Comparison of ENCODE assay signal across 24 cellular contexts in the genomic region with DNA sequence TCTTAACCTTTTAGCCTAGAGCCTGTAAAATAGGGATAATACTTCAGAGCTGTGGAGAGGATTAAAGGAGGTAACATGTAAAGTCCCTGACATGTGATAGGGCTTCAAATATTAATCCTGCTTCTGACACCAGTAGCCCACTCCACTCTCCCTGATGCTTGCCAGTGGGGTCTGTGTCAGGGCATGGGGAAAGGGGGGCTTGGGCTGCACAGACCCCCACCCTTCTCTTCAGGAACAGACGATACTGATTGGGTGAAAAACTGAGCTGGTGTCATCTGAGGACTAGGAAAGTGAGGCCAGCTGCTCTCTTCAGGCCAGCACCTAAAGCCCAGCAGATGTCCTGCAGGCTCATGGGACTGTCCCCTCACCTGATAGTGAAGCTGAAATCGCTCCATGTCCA. TPM values are rescaled to one million over a fixed set of nuclear protein-coding genes. Genes with fewer than 3 reads are reported as not detected.
DNase-seq lines count a peak whose midpoint lies in the region; ATAC-seq and TF ChIP-seq lines count a peak whose summit lies in the region.
"Had no signal": no experiment of that assay in that cellular context is flagged by ENCODE, and none has a peak within 500 bp of the region (broad histone marks: within the 10 kb centered on the region; RNA-seq: fewer than 3 reads in every experiment).

No MANE protein-coding gene starts in this region.

- peak overlapping the region in 2 of 3 donors; percentile 42 to 63 for H3K27ac Mint-ChIP-seq in CD4-positive, CD25-positive, alpha-beta regulatory T cell
- H3K27ac Mint-ChIP-seq in effector memory CD8-positive, alpha-beta T cell: peak overlapping the region; percentile 31 to 55
- H3K27ac Mint-ChIP-seq in progenitor cell of endocrine pancreas: no peak overlapping the region

- peak overlapping the region; percentile 29 to 90 (median 74) for H3K4me3 Mint-ChIP-seq in CD4-positive, CD25-positive, alpha-beta regulatory T cell
- H3K4me3 Mint-ChIP-seq in effector memory CD8-positive, alpha-beta T cell: no peak overlapping the region
- H3K4me3 Mint-ChIP-seq in progenitor cell of endocrine pancreas (ENCODE audit: low read depth): no peak overlapping the region

- DNase-seq in CD4-positive, CD25-positive, alpha-beta regulatory T cell: no peak
- peak; percentile 85 for DNase-seq in NCI-H82 (lab: John Stamatoyannopoulos, UW)
- no peak for DNase-seq in effector memory CD8-positive, alpha-beta T cell
- no peak for DNase-seq in NCI-H1048 (lab: John Stamatoyannopoulos, UW)
- DNase-seq in progenitor cell of endocrine pancreas (ENCODE audit: low spot score, unreplicated experiment): no peak
- no peak for DNase-seq in hypothalamus (lab: John Stamatoyannopoulos, UW)
- DNase-seq: AML-193, KG1, MM.1S, NCI-H1417, NCI-H1694, NCI-H2029 treated with DMSO at 0.1 percent for 48 hours, NCI-H2227 treated with DMSO at 0.1 percent for 48 hours, NCI-H69, PC-3 had no signal

- no peaks in the 10 kb centered on the region for H3K36me3 ChIP-seq in CD4-positive, CD25-positive, alpha-beta regulatory T cell (ENCODE audit: control insufficient read depth, insufficient read depth, low read length)

- TF ChIP-seq CTCF in 22Rv1 (IDR thresholded peaks at IDR 0.05) (no peak), progenitor cell of endocrine pancreas (IDR thresholded peaks at IDR 0.05; ENCODE audit: unreplicated experiment) (no peak)

- ATAC-seq in CD4-positive, CD25-positive, alpha-beta regulatory T cell (ENCODE audit: low read depth in 2 of 2): no peak
- ATAC-seq in effector memory CD8-positive, alpha-beta T cell (replicated peaks): no peak
- ATAC-seq: HCT116, PC-3, Right ventricle myocardium inferior had no signal

- H3K4me1 Mint-ChIP-seq in CD4-positive, CD25-positive, alpha-beta regulatory T cell: peaks cover 23 to 44% (median 37%) of the 10 kb centered on the region in 4 donors
- H3K4me1 Mint-ChIP-seq in effector memory CD8-positive, alpha-beta T cell (ENCODE audit: low read depth in 2 of 2): peaks cover 24 to 31% of the 10 kb centered on the region in 2 donors
- no peaks in the 10 kb centered on the region for H3K4me1 Mint-ChIP-seq in progenitor cell of endocrine pancreas (ENCODE audit: low read depth)

- H3K9me3 ChIP-seq in CD4-positive, CD25-positive, alpha-beta regulatory T cell (ENCODE audit: control insufficient read depth in 2 of 2, low read length in 2 of 2): no peaks in the 10 kb centered on the region
- H3K9me3 ChIP-seq: A549, SJSA1 had no signal

- no peaks in the 10 kb centered on the region for H3K9me3 Mint-ChIP-seq in CD4-positive, CD25-positive, alpha-beta regulatory T cell
- H3K9me3 Mint-ChIP-seq in effector memory CD8-positive, alpha-beta T cell: no peaks in the 10 kb centered on the region
- no peaks in the 10 kb centered on the region for H3K9me3 Mint-ChIP-seq in progenitor cell of endocrine pancreas (ENCODE audit: low read depth)
- H3K9me3 Mint-ChIP-seq: CD8-positive, alpha-beta memory T cell had no signal

- H3K4me1 ChIP-seq in CD4-positive, CD25-positive, alpha-beta regulatory T cell (ENCODE audit: control insufficient read depth, insufficient read depth, low read length, poor library complexity, severe bottlenecking): peaks cover 38% of the 10 kb centered on the region
- H3K4me1 ChIP-seq: A549, SJSA1 had no signal

- H3K27ac ChIP-seq in 22Rv1: peak overlapping the region; percentile 13; the same call in 1 of the 2 replicates
- H3K27ac ChIP-seq in CD4-positive, CD25-positive, alpha-beta regulatory T cell (ENCODE audit: insufficient read depth, low read length, poor library complexity, severe bottlenecking): no peak overlapping the region
- H3K27ac ChIP-seq: A549, C4-2B, SJSA1 had no signal

- no peaks in the 10 kb centered on the region for H3K27me3 ChIP-seq in CD4-positive, CD25-positive, alpha-beta regulatory T cell (ENCODE audit: control insufficient read depth, insufficient read depth, low read length)
- H3K27me3 ChIP-seq: SJSA1 had no signal

- peak overlapping the region; percentile 27 for H3K4me3 ChIP-seq in CD4-positive, CD25-positive, alpha-beta regulatory T cell (ENCODE audit: low read depth, low read length)
- H3K4me3 ChIP-seq: A549, SJSA1 had no signal

- no peaks in the 10 kb centered on the region for H3K27me3 Mint-ChIP-seq in CD4-positive, CD25-positive, alpha-beta regulatory T cell
- no peaks in the 10 kb centered on the region for H3K27me3 Mint-ChIP-seq in effector memory CD8-positive, alpha-beta T cell
- H3K27me3 Mint-ChIP-seq in progenitor cell of endocrine pancreas: no peaks in the 10 kb centered on the region

- H3K36me3 Mint-ChIP-seq in CD4-positive, CD25-positive, alpha-beta regulatory T cell: no peaks in the 10 kb centered on the region
- no peaks in the 10 kb centered on the region for H3K36me3 Mint-ChIP-seq in effector memory CD8-positive, alpha-beta T cell (ENCODE audit: insufficient read depth)
- H3K36me3 Mint-ChIP-seq in progenitor cell of endocrine pancreas (ENCODE audit: insufficient read depth): peaks cover 4% of the 10 kb centered on the region
- H3K36me3 Mint-ChIP-seq: CD8-positive, alpha-beta memory T cell had no signal

RNA-seq across cellular contexts. Expression of gene MEF2D, which starts 27.0 kb away (rescaled TPM):
- total RNA-seq in CD4-positive, CD25-positive, alpha-beta regulatory T cell: 186 TPM
- 10 to 100 TPM in 1 of 4 donors, 1 to 10 TPM in 3; 4.6 to 11.5 (median 6.4) TPM for polyA plus RNA-seq in CD4-positive, CD25-positive, alpha-beta regulatory T cell
- 20.2 and 26.6 TPM in 2 replicates for total RNA-seq in progenitor cell of endocrine pancreas

RNA-seq across cellular contexts. Expression of gene IQGAP3, which starts 44.8 kb away (rescaled TPM):
- 0.10 TPM for total RNA-seq in CD4-positive, CD25-positive, alpha-beta regulatory T cell
- under 1 TPM; 0.05 to 0.98 (median 0.41) TPM for polyA plus RNA-seq in CD4-positive, CD25-positive, alpha-beta regulatory T cell
- 29.6 and 32.4 TPM in 2 replicates for total RNA-seq in progenitor cell of endocrine pancreas
- polyA plus RNA-seq: CD8-positive, alpha-beta memory T cell had no signal

RNA-seq across cellular contexts. Expression of gene TTC24, which starts 51.9 kb away (rescaled TPM):
- 2.3 TPM for total RNA-seq in CD4-positive, CD25-positive, alpha-beta regulatory T cell
- under 1 TPM in 3 of 4 donors, not detected in 1; 0.34 to 0.65 (median 0.35) TPM for polyA plus RNA-seq in CD4-positive, CD25-positive, alpha-beta regulatory T cell
- not detected in 2 replicates for total RNA-seq in progenitor cell of endocrine pancreas
- total RNA-seq: H1, NCI-H460, PC-3, Right ventricle myocardium inferior, SJSA1 had no signal
- polyA plus RNA-seq: A549 had no signal

Comparison
In these comparisons a context has a peak if more than half of its experiments do, and no peak if none do; other contexts are left out.
1. H3K4me3 Mint-ChIP-seq: peak in CD4-positive, CD25-positive, alpha-beta regulatory T cell (4 of 4); none in effector memory CD8-positive, alpha-beta T cell (0 of 2) and progenitor cell of endocrine pancreas (single experiment).
2. RNA of gene IQGAP3, which starts 44.8 kb away (total RNA-seq): 29.6 to 32.4 TPM in progenitor cell of endocrine pancreas; 0.10 TPM in CD4-positive, CD25-positive, alpha-beta regulatory T cell (single experiment); every median in the first group is over 10 times any median in the second.